Comparison of ENCODE assay signal across 12 cellular contexts in the genomic region with DNA sequence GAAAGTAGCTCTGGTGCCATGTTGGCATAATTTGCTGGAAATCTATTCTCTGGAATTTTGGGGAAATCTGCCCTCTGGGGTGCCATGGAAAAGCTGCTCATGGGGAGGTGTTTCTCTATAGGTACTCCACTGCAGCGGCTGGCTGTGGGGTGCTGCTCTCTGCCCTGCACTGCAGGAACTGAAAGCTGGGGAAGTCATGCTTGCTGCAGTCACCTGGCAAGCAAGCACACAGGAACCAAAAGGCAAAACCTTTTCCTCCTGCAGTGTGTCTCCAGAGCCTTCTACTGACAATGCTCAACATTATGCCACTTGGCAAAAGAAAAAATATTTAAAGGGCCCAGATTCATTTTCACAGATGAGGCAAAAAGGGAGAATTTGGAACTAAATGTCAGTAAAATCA. TPM values are rescaled to one million over a fixed set of nuclear protein-coding genes. Genes with fewer than 3 reads are reported as not detected.
DNase-seq lines count a peak whose midpoint lies in the region; ATAC-seq and TF ChIP-seq lines count a peak whose summit lies in the region.
"Had no signal": no experiment of that assay in that cellular context is flagged by ENCODE, and none has a peak within 500 bp of the region (broad histone marks: within the 10 kb centered on the region; RNA-seq: fewer than 3 reads in every experiment).

No MANE protein-coding gene starts in this region.

- H3K27me3 ChIP-seq in prostate gland (replicated peaks; ENCODE audit: insufficient read depth) (no peaks in the 10 kb centered on the region), neural progenitor cell (no peaks in the 10 kb centered on the region)

- H2AFZ ChIP-seq in neural progenitor cell (replicated peaks): no peak overlapping the region

- H3K4me2 ChIP-seq in neural progenitor cell: no peak overlapping the region

- H3K4me1 ChIP-seq in prostate gland (replicated peaks) (no peaks in the 10 kb centered on the region), neural progenitor cell (no peaks in the 10 kb centered on the region)

- no peaks in the 10 kb centered on the region for H3F3A ChIP-seq in neural progenitor cell (ENCODE audit: low read depth)

- no peaks in the 10 kb centered on the region for H3K36me3 Mint-ChIP-seq in neural progenitor cell

- DNase-seq in GM13977 (ENCODE audit: low spot score): peak; percentile 11
- DNase-seq in NCI-H82 (lab: John Stamatoyannopoulos, UW): no peak
- DNase-seq in prostate gland (ENCODE audit: low spot score): no peak
- DNase-seq in anterior cingulate cortex (lab: John Stamatoyannopoulos, UW): no peak
- no peak for DNase-seq in neural progenitor cell (ENCODE audit: low spot score)
- DNase-seq: activated CD4-positive, alpha-beta T cell treated with anti-CD3 and anti-CD28 coated beads for 36 hours; cerebellar nuclear complex; islet precursor cell; naive thymus-derived CD8-positive, alpha-beta T cell had no signal

- TF ChIP-seq POLR2A in prostate gland (IDR thresholded peaks at IDR 0.05): no peak

- 94% methylated on average over 1 of the region's 1 CpG for WGBS in prostate gland

- peaks cover 19% of the 10 kb centered on the region for H3K9me3 Mint-ChIP-seq in neural progenitor cell

- H3K36me3 ChIP-seq in prostate gland: no peaks in the 10 kb centered on the region
- H3K36me3 ChIP-seq in neural progenitor cell: no peaks in the 10 kb centered on the region

- no peak overlapping the region for H3K27ac ChIP-seq in prostate gland
- H3K27ac ChIP-seq in neural progenitor cell: no peak overlapping the region

- intact Hi-C loops in prostate gland (cut with DNase I): no loop called here

- TF ChIP-seq CTCF in GM13977 (IDR thresholded peaks at IDR 0.05; ENCODE audit: extremely low read depth, insufficient read depth, missing control alignments): no peak
- no peak for TF ChIP-seq CTCF in prostate gland (IDR thresholded peaks at IDR 0.05)
- no peak for TF ChIP-seq CTCF in neural progenitor cell (IDR thresholded peaks at IDR 0.05)

- in situ Hi-C loops in GM13977 (cut with MboI; ENCODE audit: low pct_unique_long_range_greater_than_20kb, low sequenced_read_pairs, unreplicated experiment): no loop called here

- H3K4me1 Mint-ChIP-seq in neural progenitor cell: no peaks in the 10 kb centered on the region
- H3K4me1 Mint-ChIP-seq: activated CD4-positive, alpha-beta T cell treated with anti-CD3 and anti-CD28 coated beads for 36 hours; naive thymus-derived CD8-positive, alpha-beta T cell had no signal

- peaks cover 4% of the 10 kb centered on the region for H3K27me3 Mint-ChIP-seq in neural progenitor cell (ENCODE audit: insufficient read depth, low read depth)
- H3K27me3 Mint-ChIP-seq: activated CD4-positive, alpha-beta T cell treated with anti-CD3 and anti-CD28 coated beads for 36 hours; naive thymus-derived CD8-positive, alpha-beta T cell had no signal

- no peak overlapping the region for H3K27ac Mint-ChIP-seq in neural progenitor cell
- H3K27ac Mint-ChIP-seq: activated CD4-positive, alpha-beta T cell treated with anti-CD3 and anti-CD28 coated beads for 36 hours; naive thymus-derived CD8-positive, alpha-beta T cell had no signal

- H3K9ac ChIP-seq in neural progenitor cell: no peak overlapping the region

- H3K79me2 ChIP-seq in neural progenitor cell (ENCODE audit: low read depth): no peaks in the 10 kb centered on the region

- H3K4me3 Mint-ChIP-seq in neural progenitor cell: no peak overlapping the region
- H3K4me3 Mint-ChIP-seq: activated CD4-positive, alpha-beta T cell treated with anti-CD3 and anti-CD28 coated beads for 36 hours; naive thymus-derived CD8-positive, alpha-beta T cell had no signal

- H4K20me1 ChIP-seq in neural progenitor cell (ENCODE audit: low read depth): no peaks in the 10 kb centered on the region

- H3K9me3 ChIP-seq in prostate gland: no peaks in the 10 kb centered on the region
- no peaks in the 10 kb centered on the region for H3K9me3 ChIP-seq in neural progenitor cell (ENCODE audit: low read depth)

- ATAC-seq in GM19397 (IDR thresholded peaks at IDR 0.05; ENCODE audit: unreplicated experiment) (peak; percentile 94), HG02840 (IDR thresholded peaks at IDR 0.05; ENCODE audit: low FRiP score, unreplicated experiment) (peak; percentile 86), HG03521 (IDR thresholded peaks at IDR 0.05; ENCODE audit: unreplicated experiment) (peak; percentile 65)
- ATAC-seq: activated CD4-positive, alpha-beta T cell treated with anti-CD3 and anti-CD28 coated beads for 36 hours; naive thymus-derived CD8-positive, alpha-beta T cell had no signal

- H3K4me3 ChIP-seq in prostate gland: no peak overlapping the region
- no peak overlapping the region for H3K4me3 ChIP-seq in neural progenitor cell

RNA-seq across cellular contexts. Expression of gene CARNMT1, which starts 25.8 kb away (rescaled TPM):
- total RNA-seq in prostate gland (10 to 100 TPM; 24.7 to 25.3 TPM), neural progenitor cell (ENCODE audit: low replicate concordance) (37.2 and 41.1 TPM in 2 replicates)

RNA-seq across cellular contexts. Expression of gene NMRK1, which starts 34.1 kb away (rescaled TPM):
- 10 to 100 TPM; 16.2 to 34.1 TPM for total RNA-seq in prostate gland
- total RNA-seq in neural progenitor cell (ENCODE audit: low replicate concordance): 1.7 and 2.3 TPM in 2 replicates

RNA-seq across cellular contexts. Expression of gene OSTF1, which starts 34.4 kb away (rescaled TPM):
- total RNA-seq in prostate gland (10 to 100 TPM; 24.5 to 35.8 TPM), neural progenitor cell (ENCODE audit: low replicate concordance) (1.3 and 2.7 TPM in 2 replicates)
